In genomic region chr19:17103177-17103576, GRCh38 we compare ENCODE assay signal across 9 cellular contexts. TPM values are rescaled to one million over a fixed set of nuclear protein-coding genes. Genes with fewer than 3 reads are reported as not detected.
DNase-seq lines count a peak whose midpoint lies in the region; ATAC-seq and TF ChIP-seq lines count a peak whose summit lies in the region.
"Had no signal": no experiment of that assay in that cellular context is flagged by ENCODE, and none has a peak within 500 bp of the region (broad histone marks: within the 10 kb centered on the region; RNA-seq: fewer than 3 reads in every experiment).

No MANE protein-coding gene starts in this region.

- peak overlapping the region; percentile 67 for H3K4me3 Mint-ChIP-seq in neural progenitor cell

- H3K27ac ChIP-seq in neural progenitor cell (no peak overlapping the region), thyroid gland (no peak overlapping the region)

- H3K27me3 ChIP-seq in neural progenitor cell (no peaks in the 10 kb centered on the region), thyroid gland (no peaks in the 10 kb centered on the region)

- H3K27ac Mint-ChIP-seq in neural progenitor cell = no peak overlapping the region

- H3K4me1 Mint-ChIP-seq in neural progenitor cell = peaks cover 8% of the 10 kb centered on the region

- H3K9me3 Mint-ChIP-seq in neural progenitor cell = peaks cover 7% of the 10 kb centered on the region

- DNase-seq in NCI-H146 (lab: John Stamatoyannopoulos, UW) (peak; percentile 40), NCI-H146 treated with DMSO at 0.1 percent for 48 hours (lab: John Stamatoyannopoulos, UW; ENCODE audit: unreplicated experiment) (no peak), KBM-7 (peak; percentile 21), choroid plexus epithelial cell (ENCODE audit: low read depth) (peak; percentile 41), neural progenitor cell (ENCODE audit: low spot score) (peak; percentile 26), thyroid gland (no peak), NCI-H1092 treated with DMSO at 0.1 percent for 48 hours (lab: John Stamatoyannopoulos, UW) (no peak)
- DNase-seq: effector CD8-positive, alpha-beta T cell had no signal

- WGBS in thyroid gland, 2 donors = 84 to 94% methylated on average over 3 of the region's 3 CpGs

- ATAC-seq in HG03432 (IDR thresholded peaks at IDR 0.05; ENCODE audit: unreplicated experiment) = no peak

- in situ Hi-C loops in KBM-7 (cut with MboI; ENCODE audit: low pct_unique_long_range_greater_than_20kb, low sequenced_read_pairs) = no loop called here

- TF ChIP-seq POLR2A in thyroid gland (IDR thresholded peaks at IDR 0.05) = no peak

- H3K79me2 ChIP-seq in neural progenitor cell (ENCODE audit: low read depth) = no peaks in the 10 kb centered on the region

- H3K9ac ChIP-seq in neural progenitor cell = no peak overlapping the region

- no peaks in the 10 kb centered on the region for H4K20me1 ChIP-seq in neural progenitor cell (ENCODE audit: low read depth)

- H3K9me3 ChIP-seq in neural progenitor cell (ENCODE audit: low read depth) (no peaks in the 10 kb centered on the region), thyroid gland (no peaks in the 10 kb centered on the region)

- H3K27me3 Mint-ChIP-seq in neural progenitor cell (ENCODE audit: insufficient read depth, low read depth) = peaks cover 4% of the 10 kb centered on the region

- no peak overlapping the region for H2AFZ ChIP-seq in neural progenitor cell (replicated peaks)

- intact Hi-C loops in thyroid gland (cut with DNase I) = no loop called here

- H3K36me3 Mint-ChIP-seq in neural progenitor cell = peaks cover 39% of the 10 kb centered on the region

- no peaks in the 10 kb centered on the region for H3F3A ChIP-seq in neural progenitor cell (ENCODE audit: low read depth)

- TF ChIP-seq CTCF in choroid plexus epithelial cell (conservative IDR thresholded peaks at IDR 0.05; ENCODE audit: low read depth, low read length) (peak; percentile 76), neural progenitor cell (IDR thresholded peaks at IDR 0.05) (peak; percentile 42), thyroid gland (IDR thresholded peaks at IDR 0.05) (peak in 1 of 6 experiments; percentile 35)

- H3K4me1 ChIP-seq in neural progenitor cell (no peaks in the 10 kb centered on the region), thyroid gland (peaks cover 0 to 8% of the 10 kb centered on the region in 2 donors)

- H3K4me3 ChIP-seq in choroid plexus epithelial cell (ENCODE audit: low read depth, low read length) (no peak overlapping the region), neural progenitor cell (no peak overlapping the region), thyroid gland (replicated peaks in 1 of 3) (no peak overlapping the region)

- H3K4me2 ChIP-seq in neural progenitor cell = no peak overlapping the region

- H3K36me3 ChIP-seq in neural progenitor cell (no peaks in the 10 kb centered on the region), thyroid gland (peaks cover 10% of the 10 kb centered on the region in 2 donors)

RNA-seq across cellular contexts. Expression of gene MYO9B, which starts 27.6 kb away (rescaled TPM):
- total RNA-seq in neural progenitor cell (ENCODE audit: low replicate concordance) (38.5 and 42.2 TPM in 2 replicates), thyroid gland (10 to 100 TPM; 33.7 to 52.9 (median 44.6) TPM)

RNA-seq across cellular contexts. Expression of gene HAUS8, which starts 27.9 kb away (rescaled TPM):
- total RNA-seq in neural progenitor cell (ENCODE audit: low replicate concordance) (15.6 and 16.3 TPM in 2 replicates), thyroid gland (1 to 10 TPM; 6.4 to 9.1 (median 6.8) TPM)

Comparison
In these comparisons a context has a peak if more than half of its experiments do, and no peak if none do; other contexts are left out.
1. DNase-seq: peak in NCI-H146 (single experiment), KBM-7 (single experiment), choroid plexus epithelial cell (single experiment) and neural progenitor cell (single experiment); none in NCI-H146 treated with DMSO at 0.1 percent for 48 hours (single experiment), thyroid gland (0 of 2) and NCI-H1092 treated with DMSO at 0.1 percent for 48 hours (single experiment).